Comparison of ENCODE assay signal across 19 cellular contexts in the genomic region with DNA sequence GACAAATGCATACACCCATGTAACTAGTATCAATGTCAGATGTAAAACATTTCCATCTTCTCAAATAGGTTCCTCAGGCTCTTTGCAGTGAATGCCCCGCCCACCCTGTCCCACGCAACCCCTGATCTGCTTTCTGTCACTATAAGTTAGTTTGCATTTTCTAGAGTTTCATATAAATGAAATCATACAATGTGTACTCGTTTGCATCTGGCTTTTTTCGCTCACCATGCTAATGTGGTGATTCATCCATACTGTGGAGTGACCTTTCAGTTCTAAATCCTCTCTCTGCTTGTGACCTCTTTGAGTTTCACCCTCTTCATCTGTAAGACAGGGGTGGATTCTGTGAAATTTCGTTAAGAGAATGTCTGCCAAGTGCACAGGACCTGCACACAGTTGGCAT. TPM values are rescaled to one million over a fixed set of nuclear protein-coding genes. Genes with fewer than 3 reads are reported as not detected.
DNase-seq lines count a peak whose midpoint lies in the region; ATAC-seq, FAIRE-seq and TF ChIP-seq lines count a peak whose summit lies in the region.
"Had no signal": no experiment of that assay in that cellular context is flagged by ENCODE, and none has a peak within 500 bp of the region (broad histone marks: within the 10 kb centered on the region; RNA-seq: fewer than 3 reads in every experiment).

No MANE protein-coding gene starts in this region.

- H3K27ac Mint-ChIP-seq in activated T-cell treated with anti-CD3 and anti-CD28 coated beads, Interleukin-2, amount 50 U/mL, for 24 hours: no peak overlapping the region
- H3K27ac Mint-ChIP-seq in activated T-helper 1 cell treated with anti-CD3 and anti-CD28 coated beads, Interleukin-12 subunit alpha, Interleukin-12 subunit beta, Interleukin-2, Interleukin-4 antibody, amounts not matched to agents 30 ng/mL and 10 ng/mL and 1 ng/mL, durations not matched to agents 14 hours and 24 hours and 36 hours: no peak overlapping the region
- H3K27ac Mint-ChIP-seq: activated CD4-positive, alpha-beta T cell treated with anti-CD3 and anti-CD28 coated beads, Interleukin-2, amount 10 ng/mL, durations not matched to agents 7 days and 5 days; mesothelial cell of epicardium; T-helper 17 cell had no signal

- no peak overlapping the region for H3K4me2 ChIP-seq in Karpas-422 (ENCODE audit: low read depth, low read length, poor library complexity, severe bottlenecking)
- H3K4me2 ChIP-seq: PC-9 had no signal

- no peak for ATAC-seq in HG02642 (IDR thresholded peaks at IDR 0.05; ENCODE audit: poor library complexity, unreplicated experiment)
- ATAC-seq: HCT116, T-helper 17 cell had no signal

- H3K27ac ChIP-seq in Karpas-422 (ENCODE audit: low read length): no peak overlapping the region
- H3K27ac ChIP-seq: coronary artery, esophagus squamous epithelium, PC-9, vagina had no signal

- no peaks in the 10 kb centered on the region for H4K20me1 ChIP-seq in Karpas-422 (ENCODE audit: insufficient read depth, low read depth, low read length)

- H3K27me3 ChIP-seq in Karpas-422 (ENCODE audit: low read length): 0 out of 2 replicates have a peak, but pooled peaks cover 2% of the 10 kb centered on the region
- H3K27me3 ChIP-seq in bronchial epithelial cell (ENCODE audit: control insufficient read depth, insufficient read depth, low read length): peaks cover 2% of the 10 kb centered on the region
- H3K27me3 ChIP-seq: vagina had no signal

- H3K4me3 ChIP-seq in Karpas-422 (ENCODE audit: low read length) (no peak overlapping the region), bronchial epithelial cell (ENCODE audit: low read depth, low read length) (no peak overlapping the region), retinal pigment epithelial cell (ENCODE audit: low read length) (no peak overlapping the region)
- H3K4me3 ChIP-seq: coronary artery, esophagus squamous epithelium, PC-9, vagina had no signal

- H3K9ac ChIP-seq in Karpas-422 (ENCODE audit: low read length): no peak overlapping the region

- H3K36me3 ChIP-seq in Karpas-422 (ENCODE audit: insufficient read depth, low read length) (no peaks in the 10 kb centered on the region), bronchial epithelial cell (ENCODE audit: control insufficient read depth, insufficient read depth, low read length) (no peaks in the 10 kb centered on the region)
- H3K36me3 ChIP-seq: esophagus squamous epithelium, vagina had no signal

- peaks cover 4% of the 10 kb centered on the region for H3K4me1 Mint-ChIP-seq in activated T-cell treated with anti-CD3 and anti-CD28 coated beads, Interleukin-2, amount 50 U/mL, for 24 hours (ENCODE audit: low read depth)
- no peaks in the 10 kb centered on the region for H3K4me1 Mint-ChIP-seq in activated T-helper 1 cell treated with anti-CD3 and anti-CD28 coated beads, Interleukin-12 subunit alpha, Interleukin-12 subunit beta, Interleukin-2, Interleukin-4 antibody, amounts not matched to agents 30 ng/mL and 10 ng/mL and 1 ng/mL, durations not matched to agents 14 hours and 24 hours and 36 hours (ENCODE audit: low read depth)
- H3K4me1 Mint-ChIP-seq: T-helper 17 cell had no signal

- no peaks in the 10 kb centered on the region for H3K79me2 ChIP-seq in Karpas-422 (ENCODE audit: low read length)

- H3K9me3 Mint-ChIP-seq in activated T-cell treated with anti-CD3 and anti-CD28 coated beads, Interleukin-2, amount 50 U/mL, for 24 hours: no peaks in the 10 kb centered on the region
- no peaks in the 10 kb centered on the region for H3K9me3 Mint-ChIP-seq in activated T-helper 1 cell treated with anti-CD3 and anti-CD28 coated beads, Interleukin-12 subunit alpha, Interleukin-12 subunit beta, Interleukin-2, Interleukin-4 antibody, amounts not matched to agents 30 ng/mL and 10 ng/mL and 1 ng/mL, durations not matched to agents 14 hours and 24 hours and 36 hours
- H3K9me3 Mint-ChIP-seq: mesothelial cell of epicardium had no signal

- H3K4me1 ChIP-seq in Karpas-422 (ENCODE audit: low read length): peaks cover 6% of the 10 kb centered on the region
- H3K4me1 ChIP-seq: vagina had no signal

- FAIRE-seq in bronchial epithelial cell (lab: Jason Lieb, UNC): no peak
- FAIRE-seq: islet of Langerhans had no signal

- H3K36me3 Mint-ChIP-seq in activated T-cell treated with anti-CD3 and anti-CD28 coated beads, Interleukin-2, amount 50 U/mL, for 24 hours (ENCODE audit: low read depth): no peaks in the 10 kb centered on the region
- no peaks in the 10 kb centered on the region for H3K36me3 Mint-ChIP-seq in activated T-helper 1 cell treated with anti-CD3 and anti-CD28 coated beads, Interleukin-12 subunit alpha, Interleukin-12 subunit beta, Interleukin-2, Interleukin-4 antibody, amounts not matched to agents 30 ng/mL and 10 ng/mL and 1 ng/mL, durations not matched to agents 14 hours and 24 hours and 36 hours (ENCODE audit: low read depth)
- H3K36me3 Mint-ChIP-seq: mesothelial cell of epicardium had no signal

- intact Hi-C loops in activated T-helper 1 cell treated with anti-CD3 and anti-CD28 coated beads, Interleukin-12 subunit alpha, Interleukin-12 subunit beta, Interleukin-2, Interleukin-4 antibody, amounts not matched to agents 30 ng/mL and 10 ng/mL and 1 ng/mL, durations not matched to agents 14 hours and 24 hours and 36 hours (cut with micrococcal nuclease): no loop called here

- H3K9me3 ChIP-seq in Karpas-422 (ENCODE audit: low read length): no peaks in the 10 kb centered on the region
- H3K9me3 ChIP-seq: esophagus squamous epithelium, vagina had no signal

- TF ChIP-seq CTCF in bronchial epithelial cell (IDR thresholded peaks at IDR 0.05; ENCODE audit: insufficient read depth, low read length, severe bottlenecking) (no peak), retinal pigment epithelial cell (conservative IDR thresholded peaks at IDR 0.05; ENCODE audit: low read depth, low read length) (no peak)

- H3K27me3 Mint-ChIP-seq in activated T-cell treated with anti-CD3 and anti-CD28 coated beads, Interleukin-2, amount 50 U/mL, for 24 hours: peaks cover 20% of the 10 kb centered on the region
- peaks cover 23% of the 10 kb centered on the region for H3K27me3 Mint-ChIP-seq in activated T-helper 1 cell treated with anti-CD3 and anti-CD28 coated beads, Interleukin-12 subunit alpha, Interleukin-12 subunit beta, Interleukin-2, Interleukin-4 antibody, amounts not matched to agents 30 ng/mL and 10 ng/mL and 1 ng/mL, durations not matched to agents 14 hours and 24 hours and 36 hours (ENCODE audit: insufficient read depth)

- no peak overlapping the region for H3K4me3 Mint-ChIP-seq in activated T-cell treated with anti-CD3 and anti-CD28 coated beads, Interleukin-2, amount 50 U/mL, for 24 hours
- no peak overlapping the region for H3K4me3 Mint-ChIP-seq in activated T-helper 1 cell treated with anti-CD3 and anti-CD28 coated beads, Interleukin-12 subunit alpha, Interleukin-12 subunit beta, Interleukin-2, Interleukin-4 antibody, amounts not matched to agents 30 ng/mL and 10 ng/mL and 1 ng/mL, durations not matched to agents 14 hours and 24 hours and 36 hours
- H3K4me3 Mint-ChIP-seq: activated CD4-positive, alpha-beta T cell treated with anti-CD3 and anti-CD28 coated beads, Interleukin-2, amount 10 ng/mL, durations not matched to agents 7 days and 5 days; mesothelial cell of epicardium; T-helper 17 cell had no signal

- DNase-seq in activated T-cell treated with anti-CD3 and anti-CD28 coated beads for 48 hours (ENCODE audit: low read depth): peak; percentile 2
- DNase-seq in activated T-cell treated with anti-CD3 and anti-CD28 coated beads, Interleukin-2, amount 50 U/mL, for 24 hours: no peak
- peak; percentile 43 for DNase-seq in Karpas-422
- DNase-seq in bronchial epithelial cell (ENCODE audit: low read depth): peak; percentile 35
- DNase-seq in retinal pigment epithelial cell (ENCODE audit: low read depth): peak; percentile 73
- no peak for DNase-seq in NCI-H1092 treated with DMSO at 0.1 percent for 48 hours (lab: John Stamatoyannopoulos, UW)
- no peak for DNase-seq in activated T-helper 1 cell treated with anti-CD3 and anti-CD28 coated beads, Interleukin-12 subunit alpha, Interleukin-12 subunit beta, Interleukin-2, Interleukin-4 antibody, amounts not matched to agents 30 ng/mL and 10 ng/mL and 1 ng/mL, durations not matched to agents 14 hours and 24 hours and 36 hours (ENCODE audit: low spot score)
- DNase-seq: activated CD4-positive, alpha-beta T cell treated with anti-CD3 and anti-CD28 coated beads, Interleukin-2, amount 10 ng/mL, durations not matched to agents 7 days and 5 days; activated naive CD4-positive, alpha-beta T cell treated with Interleukin-2 at 50 U/mL for 16 hours; esophagus squamous epithelium; NCI-H1092; PC-9; T-helper 17 cell had no signal

- no peak overlapping the region for H2AFZ ChIP-seq in Karpas-422 (ENCODE audit: low read length)
- H2AFZ ChIP-seq: PC-9 had no signal

- H3K9me2 ChIP-seq in Karpas-422 (replicated peaks; ENCODE audit: insufficient read depth, low read length): no peaks in the 10 kb centered on the region

RNA-seq across cellular contexts. Expression of a gene that starts 30.6 kb away (rescaled TPM):
- not detected in 2 replicates for total RNA-seq in Karpas-422 (2014; rRNA removed; shearing (Covaris generic); ENCODE audit: low replicate concordance)
- total RNA-seq in bronchial epithelial cell: not detected in 2 replicates
- total RNA-seq in activated T-helper 1 cell treated with anti-CD3 and anti-CD28 coated beads, Interleukin-12 subunit alpha, Interleukin-12 subunit beta, Interleukin-2, Interleukin-4 antibody, amounts not matched to agents 30 ng/mL and 10 ng/mL and 1 ng/mL, durations not matched to agents 14 hours and 24 hours and 36 hours: 0.07 TPM in 1 of 2 replicates, not detected in the other
- total RNA-seq: activated CD4-positive, alpha-beta T cell treated with anti-CD3 and anti-CD28 coated beads, Interleukin-2, amount 10 ng/mL, durations not matched to agents 7 days and 5 days; T-helper 17 cell had no signal

RNA-seq across cellular contexts. Expression of a gene that starts 38.4 kb away (rescaled TPM):
- 542 and 565 TPM in 2 replicates for total RNA-seq in Karpas-422 (2014; rRNA removed; shearing (Covaris generic); ENCODE audit: low replicate concordance)
- total RNA-seq in bronchial epithelial cell: 659 and 789 TPM in 2 replicates
- 352 and 365 TPM in 2 replicates for total RNA-seq in activated T-helper 1 cell treated with anti-CD3 and anti-CD28 coated beads, Interleukin-12 subunit alpha, Interleukin-12 subunit beta, Interleukin-2, Interleukin-4 antibody, amounts not matched to agents 30 ng/mL and 10 ng/mL and 1 ng/mL, durations not matched to agents 14 hours and 24 hours and 36 hours

RNA-seq across cellular contexts. Expression of a gene that starts 46.7 kb away (rescaled TPM):
- 15.6 and 26.1 TPM in 2 replicates for total RNA-seq in Karpas-422 (2014; rRNA removed; shearing (Covaris generic); ENCODE audit: low replicate concordance)
- total RNA-seq in bronchial epithelial cell: 40.5 and 45.2 TPM in 2 replicates
- total RNA-seq in activated T-helper 1 cell treated with anti-CD3 and anti-CD28 coated beads, Interleukin-12 subunit alpha, Interleukin-12 subunit beta, Interleukin-2, Interleukin-4 antibody, amounts not matched to agents 30 ng/mL and 10 ng/mL and 1 ng/mL, durations not matched to agents 14 hours and 24 hours and 36 hours: 50.7 and 55.7 TPM in 2 replicates

RNA-seq across cellular contexts. Expression of a gene that starts 46.7 kb away (rescaled TPM):
- 18.7 and 21.9 TPM in 2 replicates for total RNA-seq in Karpas-422 (2014; rRNA removed; shearing (Covaris generic); ENCODE audit: low replicate concordance)
- 15.1 and 21.6 TPM in 2 replicates for total RNA-seq in bronchial epithelial cell
- total RNA-seq in activated T-helper 1 cell treated with anti-CD3 and anti-CD28 coated beads, Interleukin-12 subunit alpha, Interleukin-12 subunit beta, Interleukin-2, Interleukin-4 antibody, amounts not matched to agents 30 ng/mL and 10 ng/mL and 1 ng/mL, durations not matched to agents 14 hours and 24 hours and 36 hours: 34.0 and 38.8 TPM in 2 replicates

Comparison
In these comparisons a context has a peak if more than half of its experiments do, and no peak if none do; other contexts are left out.
1. DNase-seq: peak in activated T-cell treated with anti-CD3 and anti-CD28 coated beads for 48 hours (single experiment), Karpas-422 (single experiment), bronchial epithelial cell (single experiment) and retinal pigment epithelial cell (single experiment); none in activated T-cell treated with anti-CD3 and anti-CD28 coated beads, Interleukin-2, amount 50 U/mL, for 24 hours (single experiment), NCI-H1092 treated with DMSO at 0.1 percent for 48 hours (single experiment) and activated T-helper 1 cell treated with anti-CD3 and anti-CD28 coated beads, Interleukin-12 subunit alpha, Interleukin-12 subunit beta, Interleukin-2, Interleukin-4 antibody, amounts not matched to agents 30 ng/mL and 10 ng/mL and 1 ng/mL, durations not matched to agents 14 hours and 24 hours and 36 hours (single experiment).